7 cellular contexts compared by ENCODE assay signal in genomic region chr11:2991477-2992233, GRCh38. TPM values are rescaled to one million over a fixed set of nuclear protein-coding genes. Genes with fewer than 3 reads are reported as not detected.
A peak's percentile ranks its signal among the peaks of the same experiment; 100 is the strongest.
DNase-seq lines count a peak whose midpoint lies in the region; ATAC-seq and TF ChIP-seq lines count a peak whose summit lies in the region.

No MANE protein-coding gene starts in this region.

- H3K27me3 Mint-ChIP-seq in neural crest cell (ENCODE audit: low read depth), result no peaks in the 10 kb centered on the region

- peaks cover 33% of the 10 kb centered on the region for H3K4me1 Mint-ChIP-seq in neural crest cell

- TF ChIP-seq CTCF in GM06990 (IDR thresholded peaks at IDR 0.05; ENCODE audit: insufficient read depth, low read length, poor library complexity, severe bottlenecking) (no peak), fibroblast of the aortic adventitia (IDR thresholded peaks at IDR 0.05; ENCODE audit: insufficient read depth, low read length) (no peak), neural crest cell (conservative IDR thresholded peaks at IDR 0.05) (no peak)

- peak overlapping the region; percentile 98 for H3K27ac Mint-ChIP-seq in neural crest cell (ENCODE audit: unreplicated experiment)

- peaks cover 3% of the 10 kb centered on the region for H3K36me3 ChIP-seq in GM06990 (ENCODE audit: control insufficient read depth, insufficient read depth, low read length)

- no peak for DNase-seq in GM06990 (ENCODE audit: extremely low read depth, insufficient read length)
- peak; percentile 31 for DNase-seq in HT1080 (ENCODE audit: low read depth)
- peak; percentile 30 to 33 for DNase-seq in activated CD4-positive, alpha-beta T cell treated with anti-CD3 and anti-CD28 coated beads, Interleukin-2, amount 50 U/mL, for 4 hours
- peak; percentile 33 for DNase-seq in fibroblast of the aortic adventitia (ENCODE audit: low read depth)
- DNase-seq in neural crest cell (ENCODE audit: low read depth, low spot score), result no peak
- no peak for DNase-seq in NCI-H2171 (lab: John Stamatoyannopoulos, UW)

- peak overlapping the region; percentile 99 for H3K4me3 Mint-ChIP-seq in neural crest cell

- ATAC-seq in GM21515 (IDR thresholded peaks at IDR 0.05; ENCODE audit: unreplicated experiment), result peak; percentile 34

- no peaks in the 10 kb centered on the region for H3K36me3 Mint-ChIP-seq in neural crest cell (ENCODE audit: low read depth)

- H3K27me3 ChIP-seq in GM06990 (replicated peaks; ENCODE audit: control insufficient read depth, insufficient read depth, low read length), result no peaks in the 10 kb centered on the region

- no peaks in the 10 kb centered on the region for H3K9me3 Mint-ChIP-seq in neural crest cell

- H3K4me3 ChIP-seq in GM06990 (replicated peaks; ENCODE audit: low read depth, low read length), result peak overlapping the region; percentile 93
- peak overlapping the region; percentile 92 for H3K4me3 ChIP-seq in fibroblast of the aortic adventitia (ENCODE audit: low read depth, low read length)

RNA-seq across cellular contexts. Expression of gene NAP1L4, which starts 0.5 kb away (rescaled TPM):
- total RNA-seq in HT1080 (2014; rRNA removed; shearing (Covaris generic)), result 113 and 119 TPM in 2 replicates
- polyA plus RNA-seq in HT1080 (2015; cell fraction: cytosol; rRNA removed), result 131 and 149 TPM in 2 replicates
- 148 and 163 TPM in 2 replicates for polyA plus RNA-seq in HT1080 (2015; cell fraction: nucleus; rRNA removed)
- total RNA-seq in fibroblast of the aortic adventitia (ENCODE audit: low replicate concordance) (99.6 and 111 TPM in 2 replicates), neural crest cell (219 and 224 TPM in 2 replicates)

Comparison
In these comparisons a context has a peak if more than half of its experiments do, and no peak if none do; other contexts are left out.
1. DNase-seq: peak in HT1080 (single experiment), activated CD4-positive, alpha-beta T cell treated with anti-CD3 and anti-CD28 coated beads, Interleukin-2, amount 50 U/mL, for 4 hours (2 of 2) and fibroblast of the aortic adventitia (single experiment); none in GM06990 (single experiment), neural crest cell (single experiment) and NCI-H2171 (single experiment).